In the genomic region with DNA sequence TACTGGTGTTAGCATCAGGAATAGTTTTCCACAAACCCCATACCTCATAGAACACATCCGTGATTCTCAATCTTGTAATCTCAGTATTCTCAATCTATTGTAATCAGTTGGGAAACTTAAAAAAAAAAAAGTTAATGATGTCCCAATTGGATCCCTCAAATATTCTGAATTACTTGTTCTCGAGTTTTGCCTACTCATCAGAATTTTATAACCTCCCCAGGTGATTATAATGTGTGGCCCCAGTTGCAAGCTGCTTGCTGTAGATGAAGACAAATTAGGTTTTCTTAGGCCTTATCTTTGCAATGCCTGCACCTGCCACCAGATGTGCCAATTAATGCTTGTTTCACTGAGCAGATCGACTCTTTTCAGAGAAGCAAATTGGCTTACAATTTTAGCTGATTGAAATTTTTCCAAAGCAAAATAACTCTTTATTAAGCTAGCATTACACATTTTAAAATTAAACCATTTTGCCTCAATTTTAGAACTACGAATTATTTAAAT, we compare ENCODE assay signal across 23 cellular contexts. TPM values are rescaled to one million over a fixed set of nuclear protein-coding genes. Genes with fewer than 3 reads are reported as not detected.
DNase-seq lines count a peak whose midpoint lies in the region; ATAC-seq, FAIRE-seq and TF ChIP-seq lines count a peak whose summit lies in the region.
"Had no signal": no experiment of that assay in that cellular context is flagged by ENCODE, and none has a peak within 500 bp of the region (broad histone marks: within the 10 kb centered on the region; RNA-seq: fewer than 3 reads in every experiment).

No MANE protein-coding gene starts in this region.

- H3K4me3 ChIP-seq in GM23338 (no peak overlapping the region), astrocyte (ENCODE audit: insufficient read depth, low read depth, low read length) (no peak overlapping the region), neural progenitor cell (no peak overlapping the region), small intestine (ENCODE audit: low read depth in 1 of 2, low read length in 2 of 2) (no peak overlapping the region)
- H3K4me3 ChIP-seq: lower lobe of right lung, right atrium auricular region, upper lobe of right lung had no signal

- H3F3A ChIP-seq in GM23338 (replicated peaks; ENCODE audit: low read depth) = no peaks in the 10 kb centered on the region
- H3F3A ChIP-seq in neural progenitor cell (ENCODE audit: low read depth) = no peaks in the 10 kb centered on the region

- DNase-seq in DMS 273 (lab: John Stamatoyannopoulos, UW; ENCODE audit: unreplicated experiment) (peak; percentile 29), DMS 273 treated with DMSO at 0.1 percent for 48 hours (lab: John Stamatoyannopoulos, UW) (no peak), GM23338 (ENCODE audit: low spot score) (peak; percentile 20), astrocyte (ENCODE audit: low read depth) (no peak), neural progenitor cell (ENCODE audit: low spot score) (peak; percentile 4), NCI-H446 (lab: John Stamatoyannopoulos, UW) (no peak), COR-L47 (lab: John Stamatoyannopoulos, UW) (no peak), small intestine (no peak)
- DNase-seq: 8988T; activated CD4-positive, alpha-beta T cell treated with anti-CD3 and anti-CD28 coated beads, Interleukin-2, amount 50 U/mL, for 1 hour; activated CD8-positive, alpha-beta memory T cell treated with anti-CD3 and anti-CD28 coated beads, Interleukin-2, amount 50 U/mL, for 4 hours; dermis blood vessel endothelial cell; kidney; lower lobe of right lung; NCI-H1436; NCI-H774; stimulated activated CD8-positive, alpha-beta memory T cell treated with anti-CD3 and anti-CD28 coated beads, Interleukin-4, amount 100 ng/mL, for 48 hours; upper lobe of right lung had no signal

- no peaks in the 10 kb centered on the region for H4K20me1 ChIP-seq in GM23338 (replicated peaks; ENCODE audit: insufficient read depth)
- no peaks in the 10 kb centered on the region for H4K20me1 ChIP-seq in astrocyte (ENCODE audit: insufficient read depth, low read length)
- no peaks in the 10 kb centered on the region for H4K20me1 ChIP-seq in neural progenitor cell (ENCODE audit: low read depth)

- H3K4me2 ChIP-seq in GM23338 (no peak overlapping the region), astrocyte (ENCODE audit: low read length) (no peak overlapping the region), neural progenitor cell (no peak overlapping the region)

- H3K4me1 ChIP-seq in GM23338 (ENCODE audit: insufficient read depth) = no peaks in the 10 kb centered on the region
- H3K4me1 ChIP-seq in astrocyte (ENCODE audit: insufficient read depth, low read length) = no peaks in the 10 kb centered on the region
- H3K4me1 ChIP-seq in neural progenitor cell = no peaks in the 10 kb centered on the region
- H3K4me1 ChIP-seq in small intestine (ENCODE audit: control insufficient read depth in 2 of 2, insufficient read depth in 1 of 2, low read depth in 1 of 2, low read length in 1 of 2) = no peaks in the 10 kb centered on the region
- H3K4me1 ChIP-seq: lower lobe of right lung, right atrium auricular region, upper lobe of right lung had no signal

- H3K79me2 ChIP-seq in GM23338 (replicated peaks; ENCODE audit: insufficient read depth) (no peaks in the 10 kb centered on the region), astrocyte (ENCODE audit: insufficient read depth, low read length) (no peaks in the 10 kb centered on the region), neural progenitor cell (ENCODE audit: low read depth) (no peaks in the 10 kb centered on the region)

- H3K27ac Mint-ChIP-seq in GM23338 = no peak overlapping the region
- no peak overlapping the region for H3K27ac Mint-ChIP-seq in astrocyte (ENCODE audit: unreplicated experiment)
- no peak overlapping the region for H3K27ac Mint-ChIP-seq in neural progenitor cell
- H3K27ac Mint-ChIP-seq: activated T-helper 2 cell treated with anti-CD3 and anti-CD28 coated beads, Interferon-gamma antibody, Interleukin-2, Interleukin-4, amounts not matched to agents 10 μg/mL and 5 μg/mL and 100 μg/mL, durations not matched to agents 14 hours and 24 hours and 36 hours had no signal

- peaks cover 2% of the 10 kb centered on the region for H3K27me3 Mint-ChIP-seq in GM23338 (ENCODE audit: insufficient read depth, low read depth, poor library complexity)
- no peaks in the 10 kb centered on the region for H3K27me3 Mint-ChIP-seq in astrocyte (ENCODE audit: low read depth, unreplicated experiment)
- H3K27me3 Mint-ChIP-seq in neural progenitor cell (ENCODE audit: insufficient read depth, low read depth) = no peaks in the 10 kb centered on the region

- H3K27ac ChIP-seq in GM23338 (ENCODE audit: low read depth) (no peak overlapping the region), astrocyte (ENCODE audit: low read depth, low read length) (no peak overlapping the region), neural progenitor cell (no peak overlapping the region), small intestine (ENCODE audit: low read depth in 1 of 2, low read length in 1 of 2) (no peak overlapping the region)
- H3K27ac ChIP-seq: lower lobe of right lung, right atrium auricular region, upper lobe of right lung, VCaP had no signal

- H3K9me2 ChIP-seq in GM23338 (ENCODE audit: insufficient read depth) = no peaks in the 10 kb centered on the region

- H3K4me3 Mint-ChIP-seq in GM23338 = no peak overlapping the region
- H3K4me3 Mint-ChIP-seq in astrocyte (ENCODE audit: unreplicated experiment) = no peak overlapping the region
- no peak overlapping the region for H3K4me3 Mint-ChIP-seq in neural progenitor cell

- H3K9me3 Mint-ChIP-seq in GM23338 = no peaks in the 10 kb centered on the region
- H3K9me3 Mint-ChIP-seq in astrocyte (ENCODE audit: unreplicated experiment) = no peaks in the 10 kb centered on the region
- H3K9me3 Mint-ChIP-seq in neural progenitor cell = no peaks in the 10 kb centered on the region
- H3K9me3 Mint-ChIP-seq: activated T-helper 2 cell treated with anti-CD3 and anti-CD28 coated beads, Interferon-gamma antibody, Interleukin-2, Interleukin-4, amounts not matched to agents 10 μg/mL and 5 μg/mL and 100 μg/mL, durations not matched to agents 14 hours and 24 hours and 36 hours had no signal

- H3K36me3 Mint-ChIP-seq in GM23338 (ENCODE audit: low read depth) (no peaks in the 10 kb centered on the region), astrocyte (ENCODE audit: low read depth, unreplicated experiment) (no peaks in the 10 kb centered on the region), neural progenitor cell (no peaks in the 10 kb centered on the region)

- H2AFZ ChIP-seq in GM23338 (no peak overlapping the region), astrocyte (ENCODE audit: low read depth, low read length) (no peak overlapping the region), neural progenitor cell (replicated peaks) (no peak overlapping the region)

- H3K36me3 ChIP-seq in GM23338 (ENCODE audit: insufficient read depth) (no peaks in the 10 kb centered on the region), astrocyte (ENCODE audit: insufficient read depth, low read length) (no peaks in the 10 kb centered on the region), neural progenitor cell (no peaks in the 10 kb centered on the region), small intestine (ENCODE audit: control insufficient read depth in 2 of 2, insufficient read depth in 2 of 2, low read length in 2 of 2) (no peaks in the 10 kb centered on the region)
- H3K36me3 ChIP-seq: lower lobe of right lung, right atrium auricular region, upper lobe of right lung had no signal

- FAIRE-seq in astrocyte (lab: Jason Lieb, UNC) (no peak), small intestine (lab: Jason Lieb, UNC) (no peak)
- FAIRE-seq: D721Med had no signal

- H3K27me3 ChIP-seq in GM23338 (ENCODE audit: insufficient read depth) (no peaks in the 10 kb centered on the region), astrocyte (ENCODE audit: insufficient read depth, low read length) (no peaks in the 10 kb centered on the region), neural progenitor cell (no peaks in the 10 kb centered on the region), small intestine (ENCODE audit: control insufficient read depth in 2 of 2, insufficient read depth in 2 of 2, low read length in 2 of 2) (no peaks in the 10 kb centered on the region)
- H3K27me3 ChIP-seq: right atrium auricular region, upper lobe of right lung had no signal

- H3K9ac ChIP-seq in astrocyte (ENCODE audit: low read length) (no peak overlapping the region), neural progenitor cell (no peak overlapping the region)

- WGBS in small intestine, 3 donors = 52 to 70% (median 57%) methylated on average over 4 of the region's 4 CpGs

- H3K9me3 ChIP-seq in astrocyte (ENCODE audit: insufficient read depth, low read depth, low read length) = no peaks in the 10 kb centered on the region
- H3K9me3 ChIP-seq in neural progenitor cell (ENCODE audit: low read depth) = no peaks in the 10 kb centered on the region
- no peaks in the 10 kb centered on the region for H3K9me3 ChIP-seq in small intestine (ENCODE audit: control insufficient read depth, low read depth)
- H3K9me3 ChIP-seq: lower lobe of right lung, right atrium auricular region, upper lobe of right lung had no signal

- TF ChIP-seq CTCF in GM23338 (conservative IDR thresholded peaks at IDR 0.05; ENCODE audit: low read depth in 2 of 2) = no peak; a peak in 1 of 4 replicates
- peak; percentile 5 for TF ChIP-seq CTCF in astrocyte (IDR thresholded peaks at IDR 0.05; ENCODE audit: insufficient read depth, low read depth, low read length)
- TF ChIP-seq CTCF in neural progenitor cell (IDR thresholded peaks at IDR 0.05) = peak; percentile 18

- H3K4me1 Mint-ChIP-seq in GM23338 (no peaks in the 10 kb centered on the region), astrocyte (ENCODE audit: low read depth, unreplicated experiment) (peaks cover 3% of the 10 kb centered on the region), neural progenitor cell (no peaks in the 10 kb centered on the region)

- ATAC-seq in GM23338 = no peak
- ATAC-seq: lower lobe of right lung, Panc1, upper lobe of right lung had no signal

RNA-seq across cellular contexts. Expression of a gene that starts 19.0 kb away (rescaled TPM):
- total RNA-seq in GM23338 (2014; rRNA removed; shearing (Covaris generic)) = 38.5 and 44.8 TPM in 2 replicates
- polyA plus RNA-seq in GM23338 (2016; fragmentation: Nextera tagmentation; extraction: Ambion mirVana) (15.8 and 19.0 TPM in 2 replicates), small intestine (1 to 10 TPM; 2.7 to 6.2 (median 4.2) TPM)
- total RNA-seq in astrocyte (11.7 and 19.1 TPM in 2 replicates), neural progenitor cell (ENCODE audit: low replicate concordance) (29.9 and 49.0 TPM in 2 replicates)

Comparison
In these comparisons a context has a peak if more than half of its experiments do, and no peak if none do; other contexts are left out.
1. DNase-seq: peak in DMS 273 (single experiment), GM23338 (single experiment) and neural progenitor cell (single experiment); none in DMS 273 treated with DMSO at 0.1 percent for 48 hours (single experiment), astrocyte (single experiment), NCI-H446 (0 of 2), COR-L47 (single experiment) and small intestine (single experiment).
2. CTCF ChIP-seq: peak in astrocyte (single experiment) and neural progenitor cell (single experiment); none in GM23338 (0 of 2).